ENCODE assay signal across 18 cellular contexts in the genomic region with DNA sequence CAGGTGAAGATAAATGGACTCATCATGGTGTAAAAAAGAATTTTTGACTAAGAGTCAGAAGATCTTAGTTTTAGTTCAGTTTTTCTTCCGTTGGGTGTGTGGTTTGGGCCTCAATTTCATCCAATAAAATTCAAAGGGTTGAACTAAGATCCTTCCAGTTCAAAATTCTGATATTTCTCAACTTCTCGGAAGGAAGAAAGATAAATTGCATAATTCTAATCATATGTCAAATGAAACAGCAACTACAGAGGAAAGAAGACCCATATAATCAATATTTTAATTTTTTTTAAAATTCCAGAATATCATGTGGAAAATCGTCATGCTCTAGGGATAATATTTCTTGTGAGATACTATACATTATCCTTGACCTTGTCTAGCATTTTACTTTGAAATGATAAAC.
DNase-seq lines count a peak whose midpoint lies in the region; ATAC-seq, FAIRE-seq and TF ChIP-seq lines count a peak whose summit lies in the region.
"Had no signal": no experiment of that assay in that cellular context is flagged by ENCODE, and none has a peak within 500 bp of the region (broad histone marks: within the 10 kb centered on the region; RNA-seq: fewer than 3 reads in every experiment).

No MANE protein-coding gene starts in this region.

- peak overlapping the region in 2 of 3 donors; percentile 36 to 66 for H3K9ac ChIP-seq in skeletal muscle tissue (ENCODE audit: low read depth in 1 of 3, low read length in 3 of 3)
- H3K9ac ChIP-seq: neural progenitor cell had no signal

- peaks cover 9 to 12% (median 11%) of the 10 kb centered on the region in 3 donors for H3K4me1 ChIP-seq in skeletal muscle tissue (ENCODE audit: control insufficient read depth in 3 of 3, insufficient read depth in 3 of 3, low read length in 3 of 3)
- peaks cover 0 to 8% (median 0%) of the 10 kb centered on the region in 3 donors for H3K4me1 ChIP-seq in pancreas

- no peak overlapping the region for H3K4me3 ChIP-seq in NB4 (ENCODE audit: low read depth, low read length)
- H3K4me3 ChIP-seq in skeletal muscle tissue (ENCODE audit: low read length in 3 of 3) = no peak overlapping the region
- no peak overlapping the region for H3K4me3 ChIP-seq in pancreas
- H3K4me3 ChIP-seq: neural progenitor cell had no signal

- peaks cover 32% of the 10 kb centered on the region for H3K4me1 Mint-ChIP-seq in chondrocyte (ENCODE audit: low read depth)

- H3K4me3 Mint-ChIP-seq in chondrocyte (ENCODE audit: unreplicated experiment) = no peak overlapping the region
- H3K4me3 Mint-ChIP-seq: activated naive CD4-positive, alpha-beta T cell treated with anti-CD3 and anti-CD28 coated beads for 36 hours; dendritic cell treated with granulocyte-macrophage colony-stimulating factor and Interleukin-4, amounts not matched to agents 40 ng/mL and 50 ng/mL, for 4 days; memory B cell; neural progenitor cell had no signal

- TF ChIP-seq POLR2A in NB4 (IDR thresholded peaks at IDR 0.05; ENCODE audit: extremely low read depth, insufficient read length) = no peak

- TF ChIP-seq CTCF in NB4 (IDR thresholded peaks at IDR 0.05; ENCODE audit: low read depth, low read length) (no peak), chondrocyte (IDR thresholded peaks at IDR 0.05) (no peak), pancreas (IDR thresholded peaks at IDR 0.05) (no peak)

- H3K27me3 ChIP-seq in skeletal muscle tissue (ENCODE audit: control insufficient read depth in 3 of 3, insufficient read depth in 3 of 3, low read length in 3 of 3) = no peaks in the 10 kb centered on the region
- no peaks in the 10 kb centered on the region for H3K27me3 ChIP-seq in pancreas
- H3K27me3 ChIP-seq: neural progenitor cell had no signal

- DNase-seq in NB4 (ENCODE audit: low read depth) = peak; percentile 45
- DNase-seq in chondrocyte (ENCODE audit: low spot score) = no peak
- no peak for DNase-seq in stimulated activated CD4-positive, alpha-beta T cell treated with anti-CD3 and anti-CD28 coated beads, Interleukin-4, amount 100 ng/mL, for 24 hours
- DNase-seq in DMS79 (lab: John Stamatoyannopoulos, UW) = no peak
- DNase-seq in pancreas = no peak
- DNase-seq: activated CD8-positive, alpha-beta memory T cell treated with anti-CD3 and anti-CD28 coated beads, Interleukin-2, amount 50 U/mL, for 4 hours; activated naive CD4-positive, alpha-beta T cell treated with anti-CD3 and anti-CD28 coated beads for 36 hours; NCI-H1105; NCI-H2171 treated with DMSO at 0.1 percent for 48 hours; NCI-H82; stimulated activated CD8-positive, alpha-beta memory T cell treated with anti-CD3 and anti-CD28 coated beads, Interleukin-4, amount 100 ng/mL, for 48 hours; T-helper 9 cell had no signal

- H3K9me3 ChIP-seq in skeletal muscle tissue (ENCODE audit: control insufficient read depth in 3 of 3, low read length in 3 of 3) (no peaks in the 10 kb centered on the region), pancreas (no peaks in the 10 kb centered on the region)

- peak overlapping the region; percentile 97 for H3K27ac Mint-ChIP-seq in chondrocyte (ENCODE audit: unreplicated experiment)
- H3K27ac Mint-ChIP-seq: activated naive CD4-positive, alpha-beta T cell treated with anti-CD3 and anti-CD28 coated beads for 36 hours; dendritic cell treated with granulocyte-macrophage colony-stimulating factor and Interleukin-4, amounts not matched to agents 40 ng/mL and 50 ng/mL, for 4 days; memory B cell; neural progenitor cell had no signal

- intact Hi-C loops in pancreas (cut with DNase I) = no loop called here

- FAIRE-seq in pancreas (lab: Jason Lieb, UNC) = no peak

- ATAC-seq in GM19351 (IDR thresholded peaks at IDR 0.05; ENCODE audit: unreplicated experiment) (peak; percentile 0), pancreas (no peak), HG03460 (IDR thresholded peaks at IDR 0.05; ENCODE audit: unreplicated experiment) (no peak)

- no peaks in the 10 kb centered on the region for H3K27me3 Mint-ChIP-seq in chondrocyte (ENCODE audit: low read depth)
- H3K27me3 Mint-ChIP-seq: dendritic cell treated with granulocyte-macrophage colony-stimulating factor and Interleukin-4, amounts not matched to agents 40 ng/mL and 50 ng/mL, for 4 days; memory B cell had no signal

- no peaks in the 10 kb centered on the region for H3K9me3 Mint-ChIP-seq in chondrocyte (ENCODE audit: low read depth)
- H3K9me3 Mint-ChIP-seq: activated naive CD4-positive, alpha-beta T cell treated with anti-CD3 and anti-CD28 coated beads for 36 hours; dendritic cell treated with granulocyte-macrophage colony-stimulating factor and Interleukin-4, amounts not matched to agents 40 ng/mL and 50 ng/mL, for 4 days; memory B cell had no signal

- no peaks in the 10 kb centered on the region for H3K36me3 Mint-ChIP-seq in chondrocyte (ENCODE audit: low read depth)
- H3K36me3 Mint-ChIP-seq: memory B cell had no signal

- H3K36me3 ChIP-seq in skeletal muscle tissue (ENCODE audit: control insufficient read depth in 3 of 3, insufficient read depth in 3 of 3, low read length in 3 of 3) (no peaks in the 10 kb centered on the region), pancreas (no peaks in the 10 kb centered on the region)
- H3K36me3 ChIP-seq: neural progenitor cell had no signal

- H3K27ac ChIP-seq in skeletal muscle tissue (ENCODE audit: low read depth, low read length) (peak overlapping the region; percentile 99), pancreas (no peak overlapping the region)
- H3K27ac ChIP-seq: neural progenitor cell had no signal

- WGBS in pancreas, 2 donors = 82 to 87% methylated on average over 3 of the region's 3 CpGs
